Comparison of ENCODE assay signal across 8 cellular contexts in genomic region chr1:54965624-54966340, GRCh38. TPM values are rescaled to one million over a fixed set of nuclear protein-coding genes. Genes with fewer than 3 reads are reported as not detected.
A peak's percentile ranks its signal among the peaks of the same experiment; 100 is the strongest.
DNase-seq lines count a peak whose midpoint lies in the region; ATAC-seq and TF ChIP-seq lines count a peak whose summit lies in the region.

No MANE protein-coding gene starts in this region.

- H3K27me3 Mint-ChIP-seq in memory B cell: peaks cover 8% of the 10 kb centered on the region

- ATAC-seq in GM21717 (IDR thresholded peaks at IDR 0.05; ENCODE audit: unreplicated experiment): peak; percentile 90
- ATAC-seq in memory B cell (ENCODE audit: low read depth): peak; percentile 89

- peak overlapping the region; percentile 10 for H3K9ac ChIP-seq in adipocyte (ENCODE audit: low read length)

- peaks cover 15% of the 10 kb centered on the region for H3K4me1 Mint-ChIP-seq in memory B cell

- peak overlapping the region; percentile 51 for H3K4me3 Mint-ChIP-seq in memory B cell

- no peaks in the 10 kb centered on the region for H3K9me3 ChIP-seq in adipocyte (ENCODE audit: control insufficient read depth, low read length)

- H3K4me1 ChIP-seq in adipocyte (ENCODE audit: control insufficient read depth, insufficient read depth, low read length): peaks cover 8% of the 10 kb centered on the region

- H3K36me3 Mint-ChIP-seq in memory B cell: no peaks in the 10 kb centered on the region

- DNase-seq in GM06990 (ENCODE audit: extremely low read depth, insufficient read length): peak; percentile 59
- peak; percentile 68 to 75 for DNase-seq in Kasumi-1 (lab: John Stamatoyannopoulos, UW)
- peak; percentile 34 for DNase-seq in adipocyte (ENCODE audit: low read depth)
- DNase-seq in memory B cell (ENCODE audit: low spot score in 2 of 2): peak in 1 of 2 donors; percentile 6
- no peak for DNase-seq in ureter (ENCODE audit: low spot score)
- DNase-seq in NCI-H187 (lab: John Stamatoyannopoulos, UW): no peak
- no peak for DNase-seq in NCI-H2107 (lab: John Stamatoyannopoulos, UW)

- H3K9me3 Mint-ChIP-seq in memory B cell: peaks cover 2% of the 10 kb centered on the region

- no peaks in the 10 kb centered on the region for H3K36me3 ChIP-seq in GM06990 (ENCODE audit: control insufficient read depth, insufficient read depth, low read length)
- H3K36me3 ChIP-seq in adipocyte (ENCODE audit: control insufficient read depth, insufficient read depth, low read length, severe bottlenecking): no peaks in the 10 kb centered on the region

- no peaks in the 10 kb centered on the region for H3K27me3 ChIP-seq in GM06990 (replicated peaks; ENCODE audit: control insufficient read depth, insufficient read depth, low read length)
- no peaks in the 10 kb centered on the region for H3K27me3 ChIP-seq in adipocyte (replicated peaks; ENCODE audit: control insufficient read depth, insufficient read depth, low read length)

- no peak overlapping the region for H3K27ac Mint-ChIP-seq in memory B cell

- H3K4me3 ChIP-seq in GM06990 (replicated peaks; ENCODE audit: low read depth, low read length): no peak overlapping the region
- H3K4me3 ChIP-seq in adipocyte (ENCODE audit: low read length): no peak overlapping the region

- no peak for TF ChIP-seq CTCF in GM06990 (IDR thresholded peaks at IDR 0.05; ENCODE audit: insufficient read depth, low read length, poor library complexity, severe bottlenecking)

RNA-seq across cellular contexts. Expression of gene TMEM61, which starts 14.6 kb away (rescaled TPM):
- 1.4 TPM for total RNA-seq in ureter

RNA-seq across cellular contexts. Expression of gene BSND, which starts 33.0 kb away (rescaled TPM):
- not detected for total RNA-seq in ureter

Comparison
In these comparisons a context has a peak if more than half of its experiments do, and no peak if none do; other contexts are left out.
1. DNase-seq: peak in GM06990 (single experiment), Kasumi-1 (2 of 2) and adipocyte (single experiment); none in ureter (single experiment), NCI-H187 (0 of 2) and NCI-H2107 (single experiment).